Comparison of ENCODE assay signal across 1 cellular context in the genomic region with DNA sequence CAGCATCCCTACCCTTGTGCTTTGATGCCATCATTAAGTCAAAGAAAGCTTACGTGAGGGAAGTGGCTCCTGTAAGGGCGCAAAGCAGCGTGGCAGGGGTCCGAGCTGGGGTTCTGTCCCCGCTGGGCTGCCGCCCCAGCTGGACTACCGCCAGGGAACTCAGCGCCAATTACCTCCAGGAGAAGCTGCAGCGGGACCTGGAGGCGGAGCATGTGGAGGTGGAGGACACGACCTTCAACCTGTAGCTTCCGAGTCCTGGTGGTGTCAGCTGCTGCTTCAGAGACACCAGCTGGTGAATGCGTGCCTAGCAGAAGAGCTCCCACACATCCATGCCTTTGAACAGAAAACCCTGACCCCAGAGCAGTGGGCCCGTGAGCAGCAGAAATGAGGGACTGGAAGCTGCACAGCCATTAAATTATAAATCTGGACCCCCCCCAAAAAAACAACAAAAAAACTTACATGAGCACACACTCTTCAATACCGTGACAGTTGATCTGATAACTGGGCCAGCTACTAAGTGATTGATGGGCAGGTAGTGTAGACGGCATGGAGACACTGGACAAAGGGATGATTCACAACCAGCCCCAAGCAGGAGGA.
TF ChIP-seq lines count a peak whose summit lies in the region.

No MANE protein-coding gene starts in this region.

TF ChIP-seq in K562, 482 proteins besides CTCF, POLR2A, EP300 and RAD21 (continued from another document and continues in another):
- TF ChIP-seq, protein P1, sequence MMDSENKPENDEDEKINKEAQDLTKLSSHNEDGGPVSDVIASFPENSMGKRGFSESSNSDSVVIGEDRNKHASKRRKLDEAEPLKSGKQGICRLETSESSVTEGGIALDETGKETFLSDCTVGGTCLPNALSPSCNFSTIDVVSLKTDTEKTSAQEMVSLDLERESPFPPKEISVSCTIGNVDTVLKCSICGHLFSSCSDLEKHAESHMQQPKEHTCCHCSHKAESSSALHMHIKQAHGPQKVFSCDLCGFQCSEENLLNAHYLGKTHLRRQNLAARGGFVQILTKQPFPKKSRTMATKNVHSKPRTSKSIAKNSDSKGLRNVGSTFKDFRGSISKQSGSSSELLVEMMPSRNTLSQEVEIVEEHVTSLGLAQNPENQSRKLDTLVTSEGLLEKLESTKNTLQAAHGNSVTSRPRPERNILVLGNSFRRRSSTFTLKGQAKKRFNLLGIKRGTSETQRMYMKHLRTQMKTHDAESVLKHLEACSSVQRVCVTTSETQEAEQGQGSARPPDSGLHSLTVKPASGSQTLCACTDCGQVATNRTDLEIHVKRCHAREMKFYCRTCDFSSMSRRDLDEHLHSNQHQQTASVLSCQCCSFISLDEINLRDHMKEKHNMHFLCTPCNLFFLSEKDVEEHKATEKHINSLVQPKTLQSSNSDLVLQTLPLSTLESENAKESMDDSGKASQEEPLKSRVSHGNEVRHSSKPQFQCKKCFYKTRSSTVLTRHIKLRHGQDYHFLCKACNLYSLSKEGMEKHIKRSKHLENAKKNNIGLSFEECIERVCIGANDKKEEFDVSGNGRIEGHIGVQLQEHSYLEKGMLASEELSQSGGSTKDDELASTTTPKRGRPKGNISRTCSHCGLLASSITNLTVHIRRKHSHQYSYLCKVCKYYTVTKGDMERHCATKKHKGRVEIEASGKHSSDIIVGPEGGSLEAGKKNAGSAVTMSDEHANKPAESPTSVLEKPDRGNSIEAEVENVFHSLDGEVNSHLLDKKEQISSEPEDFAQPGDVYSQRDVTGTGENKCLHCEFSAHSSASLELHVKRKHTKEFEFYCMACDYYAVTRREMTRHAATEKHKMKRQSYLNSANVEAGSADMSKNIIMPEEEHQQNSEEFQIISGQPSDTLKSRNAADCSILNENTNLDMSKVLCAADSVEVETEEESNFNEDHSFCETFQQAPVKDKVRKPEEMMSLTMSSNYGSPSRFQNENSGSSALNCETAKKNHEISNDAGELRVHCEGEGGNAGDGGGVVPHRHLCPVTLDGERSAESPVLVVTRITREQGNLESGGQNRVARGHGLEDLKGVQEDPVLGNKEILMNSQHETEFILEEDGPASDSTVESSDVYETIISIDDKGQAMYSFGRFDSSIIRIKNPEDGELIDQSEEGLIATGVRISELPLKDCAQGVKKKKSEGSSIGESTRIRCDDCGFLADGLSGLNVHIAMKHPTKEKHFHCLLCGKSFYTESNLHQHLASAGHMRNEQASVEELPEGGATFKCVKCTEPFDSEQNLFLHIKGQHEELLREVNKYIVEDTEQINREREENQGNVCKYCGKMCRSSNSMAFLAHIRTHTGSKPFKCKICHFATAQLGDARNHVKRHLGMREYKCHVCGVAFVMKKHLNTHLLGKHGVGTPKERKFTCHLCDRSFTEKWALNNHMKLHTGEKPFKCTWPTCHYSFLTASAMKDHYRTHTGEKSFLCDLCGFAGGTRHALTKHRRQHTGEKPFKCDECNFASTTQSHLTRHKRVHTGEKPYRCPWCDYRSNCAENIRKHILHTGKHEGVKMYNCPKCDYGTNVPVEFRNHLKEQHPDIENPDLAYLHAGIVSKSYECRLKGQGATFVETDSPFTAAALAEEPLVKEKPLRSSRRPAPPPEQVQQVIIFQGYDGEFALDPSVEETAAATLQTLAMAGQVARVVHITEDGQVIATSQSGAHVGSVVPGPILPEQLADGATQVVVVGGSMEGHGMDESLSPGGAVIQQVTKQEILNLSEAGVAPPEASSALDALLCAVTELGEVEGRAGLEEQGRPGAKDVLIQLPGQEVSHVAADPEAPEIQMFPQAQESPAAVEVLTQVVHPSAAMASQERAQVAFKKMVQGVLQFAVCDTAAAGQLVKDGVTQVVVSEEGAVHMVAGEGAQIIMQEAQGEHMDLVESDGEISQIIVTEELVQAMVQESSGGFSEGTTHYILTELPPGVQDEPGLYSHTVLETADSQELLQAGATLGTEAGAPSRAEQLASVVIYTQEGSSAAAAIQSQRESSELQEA (IDR thresholded peaks at IDR 0.05; ENCODE audit: low read depth): no peak
- TF ChIP-seq, protein P2, sequence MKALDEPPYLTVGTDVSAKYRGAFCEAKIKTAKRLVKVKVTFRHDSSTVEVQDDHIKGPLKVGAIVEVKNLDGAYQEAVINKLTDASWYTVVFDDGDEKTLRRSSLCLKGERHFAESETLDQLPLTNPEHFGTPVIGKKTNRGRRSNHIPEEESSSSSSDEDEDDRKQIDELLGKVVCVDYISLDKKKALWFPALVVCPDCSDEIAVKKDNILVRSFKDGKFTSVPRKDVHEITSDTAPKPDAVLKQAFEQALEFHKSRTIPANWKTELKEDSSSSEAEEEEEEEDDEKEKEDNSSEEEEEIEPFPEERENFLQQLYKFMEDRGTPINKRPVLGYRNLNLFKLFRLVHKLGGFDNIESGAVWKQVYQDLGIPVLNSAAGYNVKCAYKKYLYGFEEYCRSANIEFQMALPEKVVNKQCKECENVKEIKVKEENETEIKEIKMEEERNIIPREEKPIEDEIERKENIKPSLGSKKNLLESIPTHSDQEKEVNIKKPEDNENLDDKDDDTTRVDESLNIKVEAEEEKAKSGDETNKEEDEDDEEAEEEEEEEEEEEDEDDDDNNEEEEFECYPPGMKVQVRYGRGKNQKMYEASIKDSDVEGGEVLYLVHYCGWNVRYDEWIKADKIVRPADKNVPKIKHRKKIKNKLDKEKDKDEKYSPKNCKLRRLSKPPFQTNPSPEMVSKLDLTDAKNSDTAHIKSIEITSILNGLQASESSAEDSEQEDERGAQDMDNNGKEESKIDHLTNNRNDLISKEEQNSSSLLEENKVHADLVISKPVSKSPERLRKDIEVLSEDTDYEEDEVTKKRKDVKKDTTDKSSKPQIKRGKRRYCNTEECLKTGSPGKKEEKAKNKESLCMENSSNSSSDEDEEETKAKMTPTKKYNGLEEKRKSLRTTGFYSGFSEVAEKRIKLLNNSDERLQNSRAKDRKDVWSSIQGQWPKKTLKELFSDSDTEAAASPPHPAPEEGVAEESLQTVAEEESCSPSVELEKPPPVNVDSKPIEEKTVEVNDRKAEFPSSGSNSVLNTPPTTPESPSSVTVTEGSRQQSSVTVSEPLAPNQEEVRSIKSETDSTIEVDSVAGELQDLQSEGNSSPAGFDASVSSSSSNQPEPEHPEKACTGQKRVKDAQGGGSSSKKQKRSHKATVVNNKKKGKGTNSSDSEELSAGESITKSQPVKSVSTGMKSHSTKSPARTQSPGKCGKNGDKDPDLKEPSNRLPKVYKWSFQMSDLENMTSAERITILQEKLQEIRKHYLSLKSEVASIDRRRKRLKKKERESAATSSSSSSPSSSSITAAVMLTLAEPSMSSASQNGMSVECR (CRISPR knock-in tag; IDR thresholded peaks at IDR 0.05): peak; percentile 71
- TF ChIP-seq, protein P3, sequence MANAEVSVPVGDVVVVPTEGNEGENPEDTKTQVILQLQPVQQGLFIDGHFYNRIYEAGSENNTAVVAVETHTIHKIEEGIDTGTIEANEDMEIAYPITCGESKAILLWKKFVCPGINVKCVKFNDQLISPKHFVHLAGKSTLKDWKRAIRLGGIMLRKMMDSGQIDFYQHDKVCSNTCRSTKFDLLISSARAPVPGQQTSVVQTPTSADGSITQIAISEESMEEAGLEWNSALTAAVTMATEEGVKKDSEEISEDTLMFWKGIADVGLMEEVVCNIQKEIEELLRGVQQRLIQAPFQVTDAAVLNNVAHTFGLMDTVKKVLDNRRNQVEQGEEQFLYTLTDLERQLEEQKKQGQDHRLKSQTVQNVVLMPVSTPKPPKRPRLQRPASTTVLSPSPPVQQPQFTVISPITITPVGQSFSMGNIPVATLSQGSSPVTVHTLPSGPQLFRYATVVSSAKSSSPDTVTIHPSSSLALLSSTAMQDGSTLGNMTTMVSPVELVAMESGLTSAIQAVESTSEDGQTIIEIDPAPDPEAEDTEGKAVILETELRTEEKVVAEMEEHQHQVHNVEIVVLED (CRISPR knock-in tag; IDR thresholded peaks at IDR 0.05): no peak
- TF ChIP-seq KDM4B (IDR thresholded peaks at IDR 0.05; ENCODE audit: borderline replicate concordance in 2 of 2, low read depth in 1 of 2) (no peak), SMARCE1 (IDR thresholded peaks at IDR 0.05) (peak; percentile 81), NFE2L1 (tag; IDR thresholded peaks at IDR 0.05; ENCODE audit: borderline replicate concordance, low read depth) (no peak), ZBTB17 (CRISPR knock-in tag; IDR thresholded peaks at IDR 0.05) (0 out of 2 replicates have a peak, but pooled peaks have one; percentile 36), KLF6 (CRISPR knock-in tag; IDR thresholded peaks at IDR 0.05; ENCODE audit: borderline replicate concordance) (no peak), ZNF165 (CRISPR knock-in tag; IDR thresholded peaks at IDR 0.05; ENCODE audit: borderline replicate concordance) (no peak), NUFIP1 (IDR thresholded peaks at IDR 0.05; ENCODE audit: partially characterized antibody) (no peak), ZNF699 (CRISPR knock-in tag; IDR thresholded peaks at IDR 0.05; ENCODE audit: insufficient replicate concordance) (no peak), NR2C1 (IDR thresholded peaks at IDR 0.05) (peak; percentile 93), NR2C1 (tag; IDR thresholded peaks at IDR 0.05) (peak; percentile 95), MTA2 (IDR thresholded peaks at IDR 0.05; ENCODE audit: low read depth) (no peak), TBP (optimal IDR thresholded peaks at IDR 0.05; ENCODE audit: low read depth, low read length) (no peak), ZNF75A (CRISPR knock-in tag; IDR thresholded peaks at IDR 0.05) (no peak), SMARCB1 (IDR thresholded peaks at IDR 0.05; ENCODE audit: insufficient read length, low read depth) (no peak), TRIM28 (IDR thresholded peaks at IDR 0.05) (no peak), MTF1 (CRISPR knock-in tag; IDR thresholded peaks at IDR 0.05; ENCODE audit: borderline replicate concordance) (no peak), ZNF146 (CRISPR knock-in tag; IDR thresholded peaks at IDR 0.05; ENCODE audit: unreplicated experiment) (no peak), DPF2 (IDR thresholded peaks at IDR 0.05) (peak; percentile 86)
- TF ChIP-seq, protein P4, sequence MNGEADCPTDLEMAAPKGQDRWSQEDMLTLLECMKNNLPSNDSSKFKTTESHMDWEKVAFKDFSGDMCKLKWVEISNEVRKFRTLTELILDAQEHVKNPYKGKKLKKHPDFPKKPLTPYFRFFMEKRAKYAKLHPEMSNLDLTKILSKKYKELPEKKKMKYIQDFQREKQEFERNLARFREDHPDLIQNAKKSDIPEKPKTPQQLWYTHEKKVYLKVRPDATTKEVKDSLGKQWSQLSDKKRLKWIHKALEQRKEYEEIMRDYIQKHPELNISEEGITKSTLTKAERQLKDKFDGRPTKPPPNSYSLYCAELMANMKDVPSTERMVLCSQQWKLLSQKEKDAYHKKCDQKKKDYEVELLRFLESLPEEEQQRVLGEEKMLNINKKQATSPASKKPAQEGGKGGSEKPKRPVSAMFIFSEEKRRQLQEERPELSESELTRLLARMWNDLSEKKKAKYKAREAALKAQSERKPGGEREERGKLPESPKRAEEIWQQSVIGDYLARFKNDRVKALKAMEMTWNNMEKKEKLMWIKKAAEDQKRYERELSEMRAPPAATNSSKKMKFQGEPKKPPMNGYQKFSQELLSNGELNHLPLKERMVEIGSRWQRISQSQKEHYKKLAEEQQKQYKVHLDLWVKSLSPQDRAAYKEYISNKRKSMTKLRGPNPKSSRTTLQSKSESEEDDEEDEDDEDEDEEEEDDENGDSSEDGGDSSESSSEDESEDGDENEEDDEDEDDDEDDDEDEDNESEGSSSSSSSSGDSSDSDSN (IDR thresholded peaks at IDR 0.05; ENCODE audit: borderline replicate concordance in 1 of 2, low read depth in 2 of 2, low read length in 2 of 2): peak; percentile 45 to 69; a peak in 2 of 4 replicates
- TF ChIP-seq, protein P5, sequence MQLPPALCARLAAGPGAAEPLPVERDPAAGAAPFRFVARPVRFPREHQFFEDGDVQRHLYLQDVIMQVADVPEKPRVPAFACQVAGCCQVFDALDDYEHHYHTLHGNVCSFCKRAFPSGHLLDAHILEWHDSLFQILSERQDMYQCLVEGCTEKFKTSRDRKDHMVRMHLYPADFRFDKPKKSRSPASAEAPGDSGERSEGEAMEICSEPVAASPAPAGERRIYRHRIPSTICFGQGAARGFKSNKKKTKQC (CRISPR knock-in tag; IDR thresholded peaks at IDR 0.05): no peak
- TF ChIP-seq, protein P6, sequence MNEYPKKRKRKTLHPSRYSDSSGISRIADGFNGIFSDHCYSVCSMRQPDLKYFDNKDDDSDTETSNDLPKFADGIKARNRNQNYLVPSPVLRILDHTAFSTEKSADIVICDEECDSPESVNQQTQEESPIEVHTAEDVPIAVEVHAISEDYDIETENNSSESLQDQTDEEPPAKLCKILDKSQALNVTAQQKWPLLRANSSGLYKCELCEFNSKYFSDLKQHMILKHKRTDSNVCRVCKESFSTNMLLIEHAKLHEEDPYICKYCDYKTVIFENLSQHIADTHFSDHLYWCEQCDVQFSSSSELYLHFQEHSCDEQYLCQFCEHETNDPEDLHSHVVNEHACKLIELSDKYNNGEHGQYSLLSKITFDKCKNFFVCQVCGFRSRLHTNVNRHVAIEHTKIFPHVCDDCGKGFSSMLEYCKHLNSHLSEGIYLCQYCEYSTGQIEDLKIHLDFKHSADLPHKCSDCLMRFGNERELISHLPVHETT (CRISPR knock-in tag; conservative IDR thresholded peaks at IDR 0.05 in 1 of 2, IDR thresholded peaks at IDR 0.05 in 1 of 2): no peak
- TF ChIP-seq, protein P7, sequence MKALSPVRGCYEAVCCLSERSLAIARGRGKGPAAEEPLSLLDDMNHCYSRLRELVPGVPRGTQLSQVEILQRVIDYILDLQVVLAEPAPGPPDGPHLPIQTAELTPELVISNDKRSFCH (CRISPR knock-in tag; IDR thresholded peaks at IDR 0.05): no peak
- TF ChIP-seq, protein P7 (tag; IDR thresholded peaks at IDR 0.05): 0 out of 2 replicates have a peak, but pooled peaks have one; percentile 32
- TF ChIP-seq, protein P8, sequence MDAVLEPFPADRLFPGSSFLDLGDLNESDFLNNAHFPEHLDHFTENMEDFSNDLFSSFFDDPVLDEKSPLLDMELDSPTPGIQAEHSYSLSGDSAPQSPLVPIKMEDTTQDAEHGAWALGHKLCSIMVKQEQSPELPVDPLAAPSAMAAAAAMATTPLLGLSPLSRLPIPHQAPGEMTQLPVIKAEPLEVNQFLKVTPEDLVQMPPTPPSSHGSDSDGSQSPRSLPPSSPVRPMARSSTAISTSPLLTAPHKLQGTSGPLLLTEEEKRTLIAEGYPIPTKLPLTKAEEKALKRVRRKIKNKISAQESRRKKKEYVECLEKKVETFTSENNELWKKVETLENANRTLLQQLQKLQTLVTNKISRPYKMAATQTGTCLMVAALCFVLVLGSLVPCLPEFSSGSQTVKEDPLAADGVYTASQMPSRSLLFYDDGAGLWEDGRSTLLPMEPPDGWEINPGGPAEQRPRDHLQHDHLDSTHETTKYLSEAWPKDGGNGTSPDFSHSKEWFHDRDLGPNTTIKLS (IDR thresholded peaks at IDR 0.05; ENCODE audit: borderline replicate concordance, low read depth): no peak
- TF ChIP-seq, protein P9, sequence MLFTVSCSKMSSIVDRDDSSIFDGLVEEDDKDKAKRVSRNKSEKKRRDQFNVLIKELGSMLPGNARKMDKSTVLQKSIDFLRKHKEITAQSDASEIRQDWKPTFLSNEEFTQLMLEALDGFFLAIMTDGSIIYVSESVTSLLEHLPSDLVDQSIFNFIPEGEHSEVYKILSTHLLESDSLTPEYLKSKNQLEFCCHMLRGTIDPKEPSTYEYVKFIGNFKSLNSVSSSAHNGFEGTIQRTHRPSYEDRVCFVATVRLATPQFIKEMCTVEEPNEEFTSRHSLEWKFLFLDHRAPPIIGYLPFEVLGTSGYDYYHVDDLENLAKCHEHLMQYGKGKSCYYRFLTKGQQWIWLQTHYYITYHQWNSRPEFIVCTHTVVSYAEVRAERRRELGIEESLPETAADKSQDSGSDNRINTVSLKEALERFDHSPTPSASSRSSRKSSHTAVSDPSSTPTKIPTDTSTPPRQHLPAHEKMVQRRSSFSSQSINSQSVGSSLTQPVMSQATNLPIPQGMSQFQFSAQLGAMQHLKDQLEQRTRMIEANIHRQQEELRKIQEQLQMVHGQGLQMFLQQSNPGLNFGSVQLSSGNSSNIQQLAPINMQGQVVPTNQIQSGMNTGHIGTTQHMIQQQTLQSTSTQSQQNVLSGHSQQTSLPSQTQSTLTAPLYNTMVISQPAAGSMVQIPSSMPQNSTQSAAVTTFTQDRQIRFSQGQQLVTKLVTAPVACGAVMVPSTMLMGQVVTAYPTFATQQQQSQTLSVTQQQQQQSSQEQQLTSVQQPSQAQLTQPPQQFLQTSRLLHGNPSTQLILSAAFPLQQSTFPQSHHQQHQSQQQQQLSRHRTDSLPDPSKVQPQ (CRISPR knock-in tag; IDR thresholded peaks at IDR 0.05; ENCODE audit: borderline replicate concordance): no peak
